ENCODE assay signal across 21 cellular contexts in genomic region chr5:168447748-168448147, GRCh38. TPM values are rescaled to one million over a fixed set of nuclear protein-coding genes. Genes with fewer than 3 reads are reported as not detected.
A peak's percentile ranks its signal among the peaks of the same experiment; 100 is the strongest.
DNase-seq lines count a peak whose midpoint lies in the region; ATAC-seq, FAIRE-seq and TF ChIP-seq lines count a peak whose summit lies in the region.
"Had no signal": no experiment of that assay in that cellular context is flagged by ENCODE, and none has a peak within 500 bp of the region (broad histone marks: within the 10 kb centered on the region; RNA-seq: fewer than 3 reads in every experiment).

No MANE protein-coding gene starts in this region.

- FAIRE-seq in kidney (lab: Jason Lieb, UNC) = no peak
- FAIRE-seq: A549, GM12878, GM18507, HepG2 had no signal

- H3K4me3 Mint-ChIP-seq in Calu3 (ENCODE audit: low read depth, unreplicated experiment) = no peak overlapping the region
- peak overlapping the region in 1 of 3 experiments; percentile 17 for H3K4me3 Mint-ChIP-seq in nephron
- H3K4me3 Mint-ChIP-seq in activated CD4-positive, alpha-beta memory T cell treated with anti-CD3 and anti-CD28 coated beads for 36 hours = no peak overlapping the region

- H3K4me1 Mint-ChIP-seq in Calu3 (ENCODE audit: low read depth, unreplicated experiment) (no peaks in the 10 kb centered on the region), nephron (peaks cover 26% of the 10 kb centered on the region)
- H3K4me1 Mint-ChIP-seq in activated CD4-positive, alpha-beta memory T cell treated with anti-CD3 and anti-CD28 coated beads for 36 hours (ENCODE audit: low read depth) = no peaks in the 10 kb centered on the region

- H3K27me3 ChIP-seq in heart left ventricle (no peaks in the 10 kb centered on the region), esophagus squamous epithelium (no peaks in the 10 kb centered on the region)
- H3K27me3 ChIP-seq: BLaER1 treated with 17β-estradiol and CSF1 and Interleukin-3, amounts not matched to agents 10 nM and 100 nM had no signal

- H3K9me3 Mint-ChIP-seq in Calu3 (ENCODE audit: low read depth, unreplicated experiment) = no peaks in the 10 kb centered on the region
- H3K9me3 Mint-ChIP-seq in nephron = no peaks in the 10 kb centered on the region
- no peaks in the 10 kb centered on the region for H3K9me3 Mint-ChIP-seq in activated CD4-positive, alpha-beta memory T cell treated with anti-CD3 and anti-CD28 coated beads for 36 hours

- H3K9ac ChIP-seq in kidney (ENCODE audit: low read length in 2 of 2) = no peak overlapping the region
- H3K9ac ChIP-seq: BLaER1 treated with 17β-estradiol and CSF1 and Interleukin-3, amounts not matched to agents 10 nM and 100 nM had no signal

- TF ChIP-seq POLR2A in heart left ventricle (IDR thresholded peaks at IDR 0.05) = no peak
- no peak for TF ChIP-seq POLR2A in esophagus squamous epithelium (IDR thresholded peaks at IDR 0.05)

- CTCF ChIA-PET in Calu3 (lab: Charles Lee) = no interaction called here
- CTCF ChIA-PET in activated CD4-positive, alpha-beta memory T cell treated with anti-CD3 and anti-CD28 coated beads for 36 hours (lab: Charles Lee) = no interaction called here

- no peaks in the 10 kb centered on the region for H3K9me3 ChIP-seq in heart left ventricle
- H3K9me3 ChIP-seq in kidney (ENCODE audit: control insufficient read depth in 1 of 2, low read length in 2 of 2) = no peaks in the 10 kb centered on the region
- H3K9me3 ChIP-seq in esophagus squamous epithelium = no peaks in the 10 kb centered on the region
- H3K9me3 ChIP-seq: A549; BLaER1 treated with 17β-estradiol and CSF1 and Interleukin-3, amounts not matched to agents 10 nM and 100 nM had no signal

- WGBS in heart left ventricle, 4 donors = 37 to 53% (median 45%) methylated on average over 3 of the region's 3 CpGs
- WGBS in esophagus squamous epithelium, 2 donors = 64 to 65% methylated on average over 3 of the region's 3 CpGs

- DNase-seq in Calu3 (no peak), heart left ventricle (peak in 2 of 5 donors; percentile 38 to 44), kidney (no peak), cerebellum (ENCODE audit: low spot score) (no peak), esophagus squamous epithelium (lab: John Stamatoyannopoulos, UW) (no peak)
- DNase-seq in activated CD4-positive, alpha-beta memory T cell treated with anti-CD3 and anti-CD28 coated beads for 36 hours = no peak
- DNase-seq: DMS 273 treated with DMSO at 0.1 percent for 48 hours, GDM1, KG1, NCI-H1092, NCI-H146, NCI-H2081, NCI-H510A, NCI-H82 had no signal

- no peaks in the 10 kb centered on the region for H3K36me3 ChIP-seq in heart left ventricle
- peaks cover 19 to 47% of the 10 kb centered on the region in 2 donors for H3K36me3 ChIP-seq in kidney (ENCODE audit: control insufficient read depth in 1 of 2, insufficient read depth in 2 of 2, low read length in 2 of 2)
- peaks cover 0 to 25% (median 0%) of the 10 kb centered on the region in 3 donors for H3K36me3 ChIP-seq in esophagus squamous epithelium

- H3K4me1 ChIP-seq in heart left ventricle (peaks cover 0 to 12% (median 0%) of the 10 kb centered on the region in 12 donors), kidney (ENCODE audit: control insufficient read depth in 1 of 2, insufficient read depth in 1 of 2, low read depth in 1 of 2, low read length in 2 of 2) (no peaks in the 10 kb centered on the region), esophagus squamous epithelium (peaks cover 0 to 21% (median 3%) of the 10 kb centered on the region in 3 donors)
- H3K4me1 ChIP-seq: A549; BLaER1 treated with 17β-estradiol and CSF1 and Interleukin-3, amounts not matched to agents 10 nM and 100 nM had no signal

- intact Hi-C loops in Calu3 (cut with micrococcal nuclease; ENCODE audit: unreplicated experiment) (no loop called here), heart left ventricle (cut with DNase I) (no loop called here), kidney (cut with DNase I) (no loop called here), esophagus squamous epithelium (cut with DNase I) (no loop called here)
- intact Hi-C loops in activated CD4-positive, alpha-beta memory T cell treated with anti-CD3 and anti-CD28 coated beads for 36 hours (cut with micrococcal nuclease) = no loop called here

- H3K27ac Mint-ChIP-seq in Calu3 (ENCODE audit: unreplicated experiment) = peak overlapping the region; percentile 22
- H3K27ac Mint-ChIP-seq in nephron = peak overlapping the region; percentile 75 to 85 (median 84)
- no peak overlapping the region for H3K27ac Mint-ChIP-seq in activated CD4-positive, alpha-beta memory T cell treated with anti-CD3 and anti-CD28 coated beads for 36 hours

- H3K27me3 Mint-ChIP-seq in Calu3 (ENCODE audit: unreplicated experiment) (no peaks in the 10 kb centered on the region), nephron (ENCODE audit: low read depth) (no peaks in the 10 kb centered on the region)
- no peaks in the 10 kb centered on the region for H3K27me3 Mint-ChIP-seq in activated CD4-positive, alpha-beta memory T cell treated with anti-CD3 and anti-CD28 coated beads for 36 hours

- BruUV-seq in Calu3 (replicated peaks; lab: Mats Ljungman, UMichigan) = no TSS peak

- H3K36me3 Mint-ChIP-seq in Calu3 (ENCODE audit: insufficient read depth, unreplicated experiment) (peaks cover 85% of the 10 kb centered on the region), nephron (ENCODE audit: low read depth) (peaks cover 5% of the 10 kb centered on the region)
- H3K36me3 Mint-ChIP-seq in activated CD4-positive, alpha-beta memory T cell treated with anti-CD3 and anti-CD28 coated beads for 36 hours = no peaks in the 10 kb centered on the region

- peak; percentile 63 to 83 (median 78) for ATAC-seq in heart left ventricle
- ATAC-seq: A549, GM12878, HepG2 had no signal

- POLR2A ChIA-PET in activated CD4-positive, alpha-beta memory T cell treated with anti-CD3 and anti-CD28 coated beads for 36 hours (lab: Charles Lee) = no interaction called here

- no peak for TF ChIP-seq CTCF in Calu3 (IDR thresholded peaks at IDR 0.05; ENCODE audit: unreplicated experiment)
- no peak for TF ChIP-seq CTCF in heart left ventricle (IDR thresholded peaks at IDR 0.05)
- TF ChIP-seq CTCF in nephron (IDR thresholded peaks at IDR 0.05; ENCODE audit: unreplicated experiment in 3 of 3) = no peak
- TF ChIP-seq CTCF in kidney (IDR thresholded peaks at IDR 0.05; ENCODE audit: borderline replicate concordance, extremely low read depth, insufficient read depth) = no peak
- no peak for TF ChIP-seq CTCF in esophagus squamous epithelium (IDR thresholded peaks at IDR 0.05)

- peak overlapping the region; percentile 19 for H3K27ac ChIP-seq in angular gyrus (ENCODE audit: low read depth, low read length)
- H3K27ac ChIP-seq in heart left ventricle = peak overlapping the region in 1 of 12 donors; percentile 31
- H3K27ac ChIP-seq in kidney (ENCODE audit: low read depth in 2 of 2, low read length in 2 of 2) = no peak overlapping the region
- H3K27ac ChIP-seq in esophagus squamous epithelium = no peak overlapping the region
- H3K27ac ChIP-seq: A549; BLaER1 treated with 17β-estradiol and CSF1 and Interleukin-3, amounts not matched to agents 10 nM and 100 nM had no signal

- no peak overlapping the region for H3K4me3 ChIP-seq in heart left ventricle
- no peak overlapping the region for H3K4me3 ChIP-seq in kidney (ENCODE audit: low read length in 2 of 2)
- no peak overlapping the region for H3K4me3 ChIP-seq in esophagus squamous epithelium
- H3K4me3 ChIP-seq: A549; BLaER1 treated with 17β-estradiol and CSF1 and Interleukin-3, amounts not matched to agents 10 nM and 100 nM; GM12878 had no signal

RNA-seq across cellular contexts. Expression of gene RARS1, which starts 38.5 kb away (rescaled TPM):
- total RNA-seq in Calu3 (2022) (130 and 137 TPM in 2 replicates), heart left ventricle (10 to 100 TPM; 38.1 to 64.4 (median 48.6) TPM), kidney (62.8 TPM), cerebellum (93.4 TPM), esophagus squamous epithelium (100 to 1,000 TPM in 1 of 4 donors, 10 to 100 TPM in 3; 56.6 to 124 (median 85.8) TPM)
- polyA plus RNA-seq in heart left ventricle (10 to 100 TPM; 21.1 to 60.2 TPM), kidney (ENCODE audit: insufficient read depth, low read depth, low replicate concordance) (35.5 TPM)
- total RNA-seq in activated CD4-positive, alpha-beta memory T cell treated with anti-CD3 and anti-CD28 coated beads for 36 hours = 100 to 1,000 TPM in 1 of 2 experiments, 10 to 100 TPM in 1; 98.6 to 101 TPM
